23 cellular contexts compared by ENCODE assay signal in the genomic region with DNA sequence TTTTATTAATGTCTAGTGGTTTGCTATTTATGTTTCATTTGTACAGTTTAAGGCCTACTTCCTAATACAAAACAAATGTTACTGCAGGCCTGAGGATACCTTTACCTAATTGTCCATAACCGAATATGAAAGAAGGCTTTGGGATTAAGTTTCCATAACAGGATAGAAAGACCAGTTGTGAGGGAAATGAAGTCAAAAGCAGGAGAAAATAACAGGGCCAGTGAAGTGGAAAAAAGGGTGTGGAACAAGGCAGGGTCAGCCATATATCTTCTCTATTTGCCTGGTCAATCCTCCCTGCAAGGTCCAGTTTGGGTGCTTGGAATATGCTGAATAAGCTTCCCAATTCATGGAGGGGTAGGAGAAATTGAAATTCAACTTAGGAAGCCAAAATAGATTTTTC.
"Had no signal": no experiment of that assay in that cellular context is flagged by ENCODE, and none has a peak within 500 bp of the region (broad histone marks: within the 10 kb centered on the region; RNA-seq: fewer than 3 reads in every experiment).

No MANE protein-coding gene starts in this region.

- H3K36me3 ChIP-seq: suprapubic skin had no signal

- H3K4me3 ChIP-seq: spleen, suprapubic skin, tibial artery had no signal

- H3K4me3 Mint-ChIP-seq: activated naive CD4-positive, alpha-beta T cell treated with anti-CD3 and anti-CD28 coated beads, Interleukin-2, amount 10 ng/mL, durations not matched to agents 7 days and 5 days; activated naive CD8-positive, alpha-beta T cell treated with anti-CD3 and anti-CD28 coated beads, Interleukin-2, amount 10 ng/mL, durations not matched to agents 7 days and 5 days; activated T-helper 1 cell treated with anti-CD3 and anti-CD28 coated beads, Interleukin-12 subunit alpha, Interleukin-12 subunit beta, Interleukin-2, Interleukin-4 antibody, amounts not matched to agents 30 ng/mL and 10 ng/mL and 1 ng/mL, durations not matched to agents 14 hours and 24 hours and 36 hours; central memory CD8-positive, alpha-beta T cell; dendritic cell treated with granulocyte-macrophage colony-stimulating factor and Interleukin-4, amounts not matched to agents 40 ng/mL and 50 ng/mL, for 4 days; endodermal cell; natural killer cell; T-helper 2 cell treated with Interferon-gamma antibody and Interleukin-4, amounts not matched to agents 5 μg/mL and 100 μg/mL, for 36 hours had no signal

- H3K4me1 Mint-ChIP-seq: activated naive CD4-positive, alpha-beta T cell treated with anti-CD3 and anti-CD28 coated beads, Interleukin-2, amount 10 ng/mL, durations not matched to agents 7 days and 5 days; central memory CD8-positive, alpha-beta T cell; endodermal cell; natural killer cell had no signal

- H3K27ac ChIP-seq: foreskin keratinocyte, spleen, suprapubic skin, tibial artery had no signal

- DNase-seq: activated CD4-positive, alpha-beta T cell treated with anti-CD3 and anti-CD28 coated beads for 4 hours; activated CD4-positive, alpha-beta T cell treated with anti-CD3 and anti-CD28 coated beads, Interleukin-2, amount 50 U/mL, for 4 hours; activated gamma-delta T cell; activated naive CD4-positive, alpha-beta T cell treated with anti-CD3 and anti-CD28 coated beads, Interleukin-2, amount 10 ng/mL, durations not matched to agents 7 days and 5 days; activated naive CD8-positive, alpha-beta T cell treated with anti-CD3 and anti-CD28 coated beads, Interleukin-2, amount 10 ng/mL, durations not matched to agents 7 days and 5 days; amniotic stem cell; endodermal cell; foreskin keratinocyte; islet precursor cell; mammary epithelial cell; natural killer cell; posterior cingulate gyrus; right cardiac atrium; spleen; stimulated activated naive CD4-positive, alpha-beta T cell; T-helper 1 cell; tibial artery had no signal

- H3K9me3 ChIP-seq: tibial artery had no signal

- H3K27me3 Mint-ChIP-seq: activated naive CD4-positive, alpha-beta T cell treated with anti-CD3 and anti-CD28 coated beads, Interleukin-2, amount 10 ng/mL, durations not matched to agents 7 days and 5 days; activated naive CD8-positive, alpha-beta T cell treated with anti-CD3 and anti-CD28 coated beads, Interleukin-2, amount 10 ng/mL, durations not matched to agents 7 days and 5 days; central memory CD8-positive, alpha-beta T cell; dendritic cell treated with granulocyte-macrophage colony-stimulating factor and Interleukin-4, amounts not matched to agents 40 ng/mL and 50 ng/mL, for 4 days had no signal

- H3K27me3 ChIP-seq: foreskin keratinocyte, spleen, suprapubic skin, tibial artery had no signal

- H3K9me3 Mint-ChIP-seq: activated T-helper 1 cell treated with anti-CD3 and anti-CD28 coated beads, Interleukin-12 subunit alpha, Interleukin-12 subunit beta, Interleukin-2, Interleukin-4 antibody, amounts not matched to agents 30 ng/mL and 10 ng/mL and 1 ng/mL, durations not matched to agents 14 hours and 24 hours and 36 hours; central memory CD8-positive, alpha-beta T cell; natural killer cell; T-helper 2 cell treated with Interferon-gamma antibody and Interleukin-4, amounts not matched to agents 5 μg/mL and 100 μg/mL, for 36 hours had no signal

- H3K4me1 ChIP-seq: foreskin keratinocyte, spleen, suprapubic skin, tibial artery had no signal

- H3K36me3 Mint-ChIP-seq: activated naive CD8-positive, alpha-beta T cell treated with anti-CD3 and anti-CD28 coated beads, Interleukin-2, amount 10 ng/mL, durations not matched to agents 7 days and 5 days; natural killer cell had no signal

- H3K27ac Mint-ChIP-seq: activated naive CD4-positive, alpha-beta T cell treated with anti-CD3 and anti-CD28 coated beads, Interleukin-2, amount 10 ng/mL, durations not matched to agents 7 days and 5 days; activated naive CD8-positive, alpha-beta T cell treated with anti-CD3 and anti-CD28 coated beads, Interleukin-2, amount 10 ng/mL, durations not matched to agents 7 days and 5 days; activated T-helper 1 cell treated with anti-CD3 and anti-CD28 coated beads, Interleukin-12 subunit alpha, Interleukin-12 subunit beta, Interleukin-2, Interleukin-4 antibody, amounts not matched to agents 30 ng/mL and 10 ng/mL and 1 ng/mL, durations not matched to agents 14 hours and 24 hours and 36 hours; dendritic cell treated with granulocyte-macrophage colony-stimulating factor and Interleukin-4, amounts not matched to agents 40 ng/mL and 50 ng/mL, for 4 days; endodermal cell; natural killer cell; T-helper 2 cell treated with Interferon-gamma antibody and Interleukin-4, amounts not matched to agents 5 μg/mL and 100 μg/mL, for 36 hours had no signal

- ATAC-seq: esophagus mucosa, foreskin keratinocyte, natural killer cell, right cardiac atrium had no signal
